In genomic region chr4:2352171-2352570, GRCh38 we compare ENCODE assay signal across 20 cellular contexts.
A peak's percentile ranks its signal among the peaks of the same experiment; 100 is the strongest.
DNase-seq lines count a peak whose midpoint lies in the region; ATAC-seq, FAIRE-seq and TF ChIP-seq lines count a peak whose summit lies in the region.
"Had no signal": no experiment of that assay in that cellular context is flagged by ENCODE, and none has a peak within 500 bp of the region (broad histone marks: within the 10 kb centered on the region; RNA-seq: fewer than 3 reads in every experiment).

No MANE protein-coding gene starts in this region.

- no peak overlapping the region for H3K27ac ChIP-seq in transverse colon
- H3K27ac ChIP-seq: A549, C4-2B, ovary, right lobe of liver had no signal

- peak; percentile 59 for DNase-seq in activated effector memory CD4-positive, alpha-beta T cell treated with anti-CD3 and anti-CD28 coated beads, Interleukin-2, amount 50 U/mL, for 16 hours
- no peak for DNase-seq in activated effector memory CD4-positive, alpha-beta T cell treated with Interleukin-2 at 50 U/mL for 16 hours
- peak; percentile 44 for DNase-seq in activated CD8-positive, alpha-beta memory T cell treated with anti-CD3 and anti-CD28 coated beads, Interleukin-2, amount 50 U/mL, for 48 hours
- DNase-seq in left lobe of liver (ENCODE audit: low spot score), result peak; percentile 21
- peak; percentile 4 for DNase-seq in transverse colon
- DNase-seq in GM19239 (ENCODE audit: insufficient read length, low spot score), result no peak
- DNase-seq in cerebellum (ENCODE audit: low spot score), result no peak
- DNase-seq in cortex of kidney (lab: John Stamatoyannopoulos, UW), result no peak
- DNase-seq: activated CD4-positive, alpha-beta T cell treated with anti-CD3 and anti-CD28 coated beads, Interleukin-2, amount 50 U/mL, for 48 hours; immature natural killer cell; mammary epithelial cell; NCI-H1694; OCI-M1 had no signal

- ATAC-seq in left lobe of liver, result no peak
- ATAC-seq: A549; HCT116; stimulated activated naive CD8-positive, alpha-beta T cell treated with anti-CD3 and anti-CD28 coated beads, Interleukin-15, Interleukin-2, amounts not matched to agents 100 U/mL and 50 U/mL, for 24 hours had no signal

- no peak for FAIRE-seq in GM19239 (lab: Jason Lieb, UNC)
- FAIRE-seq: A549, urothelium cell line had no signal

- in situ Hi-C loops in transverse colon (cut with MboI; ENCODE audit: low pct_ligation_motif_present in 1 of 4, low pct_unique_long_range_greater_than_20kb in 1 of 4, low sequenced_read_pairs in 3 of 4), result no loop called here

- TF ChIP-seq CTCF in transverse colon (IDR thresholded peaks at IDR 0.05), result no peak

- H3K36me3 ChIP-seq in transverse colon, result no peaks in the 10 kb centered on the region
- H3K36me3 ChIP-seq: ovary, right lobe of liver had no signal

- H3K4me1 ChIP-seq in transverse colon, result no peaks in the 10 kb centered on the region
- H3K4me1 ChIP-seq: A549, right lobe of liver had no signal

- TF ChIP-seq EP300 in transverse colon (IDR thresholded peaks at IDR 0.05; ENCODE audit: low read depth), result no peak

- TF ChIP-seq POLR2A in transverse colon (IDR thresholded peaks at IDR 0.05), result no peak

- no peaks in the 10 kb centered on the region for H3K27me3 ChIP-seq in transverse colon
- H3K27me3 ChIP-seq: ovary, right lobe of liver had no signal

- no peak overlapping the region for H3K4me3 ChIP-seq in transverse colon
- H3K4me3 ChIP-seq: A549, ovary, right lobe of liver had no signal

- intact Hi-C loops in transverse colon (cut with DNase I; ENCODE audit: low total_unique reads), result no loop called here

- WGBS in transverse colon (ENCODE audit: low coverage in 1 of 2), 2 donors, result 84 to 86% methylated on average over 8 to 10 of the region's 10 CpGs

- H3K9me3 ChIP-seq in transverse colon, result no peaks in the 10 kb centered on the region
- H3K9me3 ChIP-seq: A549, ovary, right lobe of liver had no signal

Comparison
In these comparisons a context has a peak if more than half of its experiments do, and no peak if none do; other contexts are left out.
1. DNase-seq: peak in activated effector memory CD4-positive, alpha-beta T cell treated with anti-CD3 and anti-CD28 coated beads, Interleukin-2, amount 50 U/mL, for 16 hours (single experiment), activated CD8-positive, alpha-beta memory T cell treated with anti-CD3 and anti-CD28 coated beads, Interleukin-2, amount 50 U/mL, for 48 hours (single experiment), left lobe of liver (single experiment) and transverse colon (single experiment); none in activated effector memory CD4-positive, alpha-beta T cell treated with Interleukin-2 at 50 U/mL for 16 hours (single experiment), GM19239 (single experiment), cerebellum (single experiment) and cortex of kidney (single experiment).